ENCODE assay signal across 1 cellular context in the genomic region with DNA sequence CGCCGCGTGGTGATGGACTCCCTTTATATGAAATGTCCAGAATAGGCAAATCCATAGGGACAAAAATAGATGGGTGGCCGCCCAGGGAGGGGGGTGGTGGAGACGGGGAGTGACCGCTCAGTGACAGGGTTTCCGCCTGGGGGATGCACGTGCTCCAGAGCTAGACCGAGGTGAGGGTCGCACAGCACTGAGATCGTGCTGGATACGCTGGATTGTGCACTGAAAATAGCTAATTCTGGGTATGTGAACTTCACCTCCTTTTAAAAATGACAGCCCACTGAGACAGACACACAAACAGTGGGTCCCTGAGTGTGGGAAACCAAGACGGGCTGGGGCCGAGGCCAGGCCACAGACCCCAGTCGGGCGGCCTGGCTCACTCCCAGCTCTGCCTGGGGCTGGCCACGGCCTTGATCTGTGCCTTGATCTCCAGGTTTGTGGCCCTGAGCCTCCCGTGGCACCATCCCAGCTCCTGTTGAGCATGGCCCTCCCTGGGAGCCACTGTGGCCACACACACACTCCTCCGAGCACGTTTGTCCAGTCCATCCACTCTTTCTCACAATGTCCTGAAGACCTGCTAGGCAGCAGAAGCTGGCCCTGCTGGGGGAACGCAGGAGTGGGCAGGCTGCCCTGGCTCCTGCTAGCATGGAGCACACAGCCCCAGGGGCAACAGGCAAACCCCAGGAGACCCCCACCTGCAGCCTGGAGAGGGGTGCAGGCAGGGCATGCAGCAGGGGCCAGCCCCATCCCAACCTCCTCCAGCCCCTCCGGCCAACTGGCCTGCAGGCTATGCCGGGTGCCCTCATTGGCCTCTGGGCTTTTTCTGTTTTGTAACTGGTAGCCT.
TF ChIP-seq lines count a peak whose summit lies in the region.

No MANE protein-coding gene starts in this region.

TF ChIP-seq in HepG2, 621 proteins besides CTCF, POLR2A, EP300 and RAD21 (continued from another document and continues in another):
- TF ChIP-seq NFAT5 (CRISPR knock-in tag; IDR thresholded peaks at IDR 0.05) (peak; percentile 18; the same call in 1 of the 2 replicates), DPF2 (CRISPR knock-in tag; IDR thresholded peaks at IDR 0.05; ENCODE audit: borderline replicate concordance, low read depth) (0 out of 2 replicates have a peak, but pooled peaks have one; percentile 21), ZBTB8A (CRISPR knock-in tag; IDR thresholded peaks at IDR 0.05; ENCODE audit: borderline replicate concordance, low read depth) (no peak), ZNF572 (CRISPR knock-in tag; IDR thresholded peaks at IDR 0.05) (0 out of 2 replicates have a peak, but pooled peaks have one; percentile 50), GABPA (IDR thresholded peaks at IDR 0.05; ENCODE audit: low read depth, low read length) (no peak), GABPA (CRISPR knock-in tag; IDR thresholded peaks at IDR 0.05; ENCODE audit: low read depth) (no peak), SNAI1 (CRISPR knock-in tag; IDR thresholded peaks at IDR 0.05; ENCODE audit: borderline replicate concordance) (peak; percentile 90; the same call in 1 of the 2 replicates), HDAC1 (CRISPR knock-in tag; IDR thresholded peaks at IDR 0.05) (peak; percentile 49), ZNF576 (CRISPR knock-in tag; IDR thresholded peaks at IDR 0.05) (0 out of 2 replicates have a peak, but pooled peaks have one; percentile 40), NR2F6 (IDR thresholded peaks at IDR 0.05) (no peak), NR2F6 (CRISPR knock-in tag; IDR thresholded peaks at IDR 0.05) (peak; percentile 29; the same call in 1 of the 2 replicates), REXO4 (CRISPR knock-in tag; IDR thresholded peaks at IDR 0.05; ENCODE audit: borderline replicate concordance) (no peak), FIP1L1 (IDR thresholded peaks at IDR 0.05; ENCODE audit: borderline replicate concordance, insufficient read depth, low read depth, low read length) (0 out of 2 replicates have a peak, but pooled peaks have one; percentile 20), MYC (CRISPR knock-in tag; IDR thresholded peaks at IDR 0.05; ENCODE audit: borderline replicate concordance) (0 out of 2 replicates have a peak, but pooled peaks have one; percentile 40), YEATS4 (CRISPR knock-in tag; IDR thresholded peaks at IDR 0.05; ENCODE audit: borderline replicate concordance) (peak; percentile 71; the same call in 1 of the 2 replicates), ZNF761 (CRISPR knock-in tag; conservative IDR thresholded peaks at IDR 0.05) (no peak), NCOA2 (CRISPR knock-in tag; IDR thresholded peaks at IDR 0.05) (peak; percentile 51; the same call in 1 of the 2 replicates), HOXD1 (CRISPR knock-in tag; IDR thresholded peaks at IDR 0.05) (0 out of 2 replicates have a peak, but pooled peaks have one; percentile 26), ZC3H4 (CRISPR knock-in tag; IDR thresholded peaks at IDR 0.05; ENCODE audit: borderline replicate concordance) (0 out of 2 replicates have a peak, but pooled peaks have one; percentile 56), ZBED4 (CRISPR knock-in tag; IDR thresholded peaks at IDR 0.05; ENCODE audit: borderline replicate concordance) (no peak), MED1 (CRISPR knock-in tag; IDR thresholded peaks at IDR 0.05) (peak; percentile 87), GLI4 (CRISPR knock-in tag; IDR thresholded peaks at IDR 0.05; ENCODE audit: borderline replicate concordance) (no peak), KAT8 (CRISPR knock-in tag; IDR thresholded peaks at IDR 0.05) (no peak), PITX1 (CRISPR knock-in tag; IDR thresholded peaks at IDR 0.05) (0 out of 2 replicates have a peak, but pooled peaks have one; percentile 49), GATAD2A (CRISPR knock-in tag; IDR thresholded peaks at IDR 0.05) (peak; percentile 67)
- TF ChIP-seq, protein P1, sequence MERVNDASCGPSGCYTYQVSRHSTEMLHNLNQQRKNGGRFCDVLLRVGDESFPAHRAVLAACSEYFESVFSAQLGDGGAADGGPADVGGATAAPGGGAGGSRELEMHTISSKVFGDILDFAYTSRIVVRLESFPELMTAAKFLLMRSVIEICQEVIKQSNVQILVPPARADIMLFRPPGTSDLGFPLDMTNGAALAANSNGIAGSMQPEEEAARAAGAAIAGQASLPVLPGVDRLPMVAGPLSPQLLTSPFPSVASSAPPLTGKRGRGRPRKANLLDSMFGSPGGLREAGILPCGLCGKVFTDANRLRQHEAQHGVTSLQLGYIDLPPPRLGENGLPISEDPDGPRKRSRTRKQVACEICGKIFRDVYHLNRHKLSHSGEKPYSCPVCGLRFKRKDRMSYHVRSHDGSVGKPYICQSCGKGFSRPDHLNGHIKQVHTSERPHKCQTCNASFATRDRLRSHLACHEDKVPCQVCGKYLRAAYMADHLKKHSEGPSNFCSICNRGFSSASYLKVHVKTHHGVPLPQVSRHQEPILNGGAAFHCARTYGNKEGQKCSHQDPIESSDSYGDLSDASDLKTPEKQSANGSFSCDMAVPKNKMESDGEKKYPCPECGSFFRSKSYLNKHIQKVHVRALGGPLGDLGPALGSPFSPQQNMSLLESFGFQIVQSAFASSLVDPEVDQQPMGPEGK (CRISPR knock-in tag; IDR thresholded peaks at IDR 0.05): peak; percentile 31; the same call in 1 of the 2 replicates
- TF ChIP-seq, protein P2, sequence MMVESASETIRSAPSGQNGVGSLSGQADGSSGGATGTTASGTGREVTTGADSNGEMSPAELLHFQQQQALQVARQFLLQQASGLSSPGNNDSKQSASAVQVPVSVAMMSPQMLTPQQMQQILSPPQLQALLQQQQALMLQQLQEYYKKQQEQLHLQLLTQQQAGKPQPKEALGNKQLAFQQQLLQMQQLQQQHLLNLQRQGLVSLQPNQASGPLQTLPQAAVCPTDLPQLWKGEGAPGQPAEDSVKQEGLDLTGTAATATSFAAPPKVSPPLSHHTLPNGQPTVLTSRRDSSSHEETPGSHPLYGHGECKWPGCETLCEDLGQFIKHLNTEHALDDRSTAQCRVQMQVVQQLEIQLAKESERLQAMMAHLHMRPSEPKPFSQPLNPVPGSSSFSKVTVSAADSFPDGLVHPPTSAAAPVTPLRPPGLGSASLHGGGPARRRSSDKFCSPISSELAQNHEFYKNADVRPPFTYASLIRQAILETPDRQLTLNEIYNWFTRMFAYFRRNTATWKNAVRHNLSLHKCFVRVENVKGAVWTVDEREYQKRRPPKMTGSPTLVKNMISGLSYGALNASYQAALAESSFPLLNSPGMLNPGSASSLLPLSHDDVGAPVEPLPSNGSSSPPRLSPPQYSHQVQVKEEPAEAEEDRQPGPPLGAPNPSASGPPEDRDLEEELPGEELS (CRISPR knock-in tag; IDR thresholded peaks at IDR 0.05): 0 out of 2 replicates have a peak, but pooled peaks have one; percentile 15
- TF ChIP-seq, protein P3, sequence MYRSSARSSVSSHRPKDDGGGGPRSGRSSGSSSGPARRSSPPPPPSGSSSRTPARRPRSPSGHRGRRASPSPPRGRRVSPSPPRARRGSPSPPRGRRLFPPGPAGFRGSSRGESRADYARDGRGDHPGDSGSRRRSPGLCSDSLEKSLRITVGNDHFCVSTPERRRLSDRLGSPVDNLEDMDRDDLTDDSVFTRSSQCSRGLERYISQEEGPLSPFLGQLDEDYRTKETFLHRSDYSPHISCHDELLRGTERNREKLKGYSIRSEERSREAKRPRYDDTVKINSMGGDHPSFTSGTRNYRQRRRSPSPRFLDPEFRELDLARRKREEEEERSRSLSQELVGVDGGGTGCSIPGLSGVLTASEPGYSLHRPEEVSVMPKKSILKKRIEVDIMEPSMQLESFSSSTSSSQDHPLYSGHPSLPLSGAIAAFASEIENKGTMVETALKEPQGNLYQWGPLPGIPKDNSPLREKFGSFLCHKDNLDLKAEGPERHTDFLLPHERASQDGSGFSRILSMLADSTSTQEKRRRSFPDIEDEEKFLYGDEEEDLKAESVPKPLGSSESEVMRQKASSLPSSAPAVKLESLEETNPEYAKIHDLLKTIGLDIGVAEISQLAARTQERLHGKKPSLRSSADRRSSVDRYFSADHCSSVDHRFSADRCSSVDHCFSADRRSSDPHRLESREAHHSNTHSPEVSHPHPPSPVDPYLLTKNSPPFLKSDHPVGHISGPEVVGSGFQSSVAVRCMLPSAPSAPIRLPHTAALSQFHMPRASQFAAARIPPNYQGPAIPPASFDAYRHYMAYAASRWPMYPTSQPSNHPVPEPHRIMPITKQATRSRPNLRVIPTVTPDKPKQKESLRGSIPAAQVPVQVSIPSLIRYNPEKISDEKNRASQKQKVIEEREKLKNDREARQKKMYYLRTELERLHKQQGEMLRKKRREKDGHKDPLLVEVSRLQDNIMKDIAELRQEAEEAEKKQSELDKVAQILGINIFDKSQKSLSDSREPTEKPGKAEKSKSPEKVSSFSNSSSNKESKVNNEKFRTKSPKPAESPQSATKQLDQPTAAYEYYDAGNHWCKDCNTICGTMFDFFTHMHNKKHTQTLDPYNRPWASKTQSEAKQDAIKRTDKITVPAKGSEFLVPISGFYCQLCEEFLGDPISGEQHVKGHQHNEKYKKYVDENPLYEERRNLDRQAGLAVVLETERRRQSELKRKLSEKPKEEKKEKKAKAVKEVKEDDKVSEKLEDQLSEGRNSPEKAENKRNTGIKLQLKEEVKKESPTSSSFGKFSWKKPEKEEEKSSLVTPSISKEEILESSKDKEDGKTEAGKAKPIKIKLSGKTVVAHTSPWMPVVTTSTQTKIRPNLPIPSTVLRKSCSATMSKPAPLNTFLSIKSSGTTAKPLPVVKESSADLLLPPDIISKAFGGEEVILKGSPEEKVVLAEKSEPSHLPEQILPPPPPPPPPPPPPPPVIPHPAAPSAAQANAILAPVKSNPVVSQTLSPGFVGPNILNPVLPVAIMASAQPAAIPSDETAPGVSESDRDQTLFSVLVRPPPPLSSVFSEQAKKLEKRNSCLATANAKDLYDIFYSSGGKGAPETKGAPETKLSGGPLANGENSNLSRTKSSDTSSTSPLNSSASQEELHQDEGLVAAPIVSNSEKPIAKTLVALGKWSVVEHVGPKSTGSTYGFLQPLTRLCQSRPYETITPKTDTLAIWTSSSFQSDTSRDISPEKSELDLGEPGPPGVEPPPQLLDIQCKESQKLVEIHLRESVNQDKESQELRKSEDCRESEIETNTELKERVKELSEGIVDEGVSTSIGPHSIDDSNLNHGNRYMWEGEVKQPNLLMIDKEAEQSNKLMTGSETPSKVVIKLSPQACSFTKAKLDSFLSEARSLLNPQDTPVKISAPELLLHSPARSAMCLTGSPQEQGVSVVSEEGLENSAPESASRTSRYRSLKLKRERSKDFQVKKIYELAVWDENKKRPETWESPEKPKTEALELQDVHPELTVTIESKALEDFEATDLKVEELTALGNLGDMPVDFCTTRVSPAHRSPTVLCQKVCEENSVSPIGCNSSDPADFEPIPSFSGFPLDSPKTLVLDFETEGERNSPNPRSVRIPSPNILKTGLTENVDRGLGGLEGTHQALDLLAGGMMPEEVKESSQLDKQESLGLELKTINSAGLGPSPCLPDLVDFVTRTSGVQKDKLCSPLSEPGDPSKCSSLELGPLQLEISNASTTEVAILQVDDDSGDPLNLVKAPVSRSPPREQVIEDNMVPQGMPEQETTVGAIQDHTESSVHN (CRISPR knock-in tag; IDR thresholded peaks at IDR 0.05): no peak
